Comparison of ENCODE assay signal across 8 cellular contexts in genomic region chr18:79393181-79393598, GRCh38. TPM values are rescaled to one million over a fixed set of nuclear protein-coding genes. Genes with fewer than 3 reads are reported as not detected.
DNase-seq lines count a peak whose midpoint lies in the region; ATAC-seq and TF ChIP-seq lines count a peak whose summit lies in the region.

No MANE protein-coding gene starts in this region.

- DNase-seq in CD14-positive monocyte (ENCODE audit: low spot score) (no peak), LNCaP clone FGC (ENCODE audit: low read depth) (no peak), cardiac fibroblast (ENCODE audit: low read depth in 2 of 2) (peak in 1 of 2 donors; percentile 41), mesothelial cell of epicardium (ENCODE audit: low spot score in 2 of 2, unreplicated experiment in 2 of 2) (no peak), epidermal melanocyte (ENCODE audit: insufficient read length, low spot score) (no peak), substantia nigra (lab: John Stamatoyannopoulos, UW) (no peak), iPS-NIHi11 (ENCODE audit: low spot score) (no peak)

- intact Hi-C loops in CD14-positive monocyte (cut with micrococcal nuclease) = loop anchor here in 1 of 2 donors (10.0 kb wide), 1 partner anchor 282 kb away; the partner anchor contains the start of gene CTDP1

- H3K36me3 Mint-ChIP-seq in CD14-positive monocyte (peaks cover 4 to 10% of the 10 kb centered on the region in 2 donors), mesothelial cell of epicardium (no peaks in the 10 kb centered on the region)

- TF ChIP-seq CTCF in CD14-positive monocyte (IDR thresholded peaks at IDR 0.05) (no peak), LNCaP clone FGC (IDR thresholded peaks at IDR 0.05; ENCODE audit: control insufficient read depth, extremely low read depth, insufficient read depth) (no peak), cardiac fibroblast (IDR thresholded peaks at IDR 0.05; ENCODE audit: low read depth, low read length) (no peak), mesothelial cell of epicardium (IDR thresholded peaks at IDR 0.05; ENCODE audit: unreplicated experiment) (no peak)

- peaks cover 75 to 93% (median 83%) of the 10 kb centered on the region in 3 donors for H3K27me3 Mint-ChIP-seq in CD14-positive monocyte (ENCODE audit: low read depth in 3 of 3)
- peaks cover 80% of the 10 kb centered on the region for H3K27me3 Mint-ChIP-seq in mesothelial cell of epicardium (ENCODE audit: low read depth)

- H3K27ac Mint-ChIP-seq in CD14-positive monocyte (peak overlapping the region in 6 of 7 donors; percentile 21 to 86 (median 67)), mesothelial cell of epicardium (peak overlapping the region; percentile 93)

- H3K4me3 ChIP-seq in LNCaP clone FGC (ENCODE audit: low read depth, low read length) = peak overlapping the region; percentile 51
- H3K4me3 ChIP-seq in cardiac fibroblast (replicated peaks in 1 of 2; ENCODE audit: low read depth in 2 of 2, low read length in 2 of 2) = peak overlapping the region; percentile 28 to 51

- H3K4me3 Mint-ChIP-seq in CD14-positive monocyte (peak overlapping the region; percentile 85 to 93), mesothelial cell of epicardium (peak overlapping the region; percentile 64)

- no peak for ATAC-seq in HG03457 (IDR thresholded peaks at IDR 0.05; ENCODE audit: unreplicated experiment)

- H3K27ac ChIP-seq in substantia nigra (ENCODE audit: low read depth, low read length, poor library complexity, severe bottlenecking) = no peak overlapping the region

- H3K9me3 Mint-ChIP-seq in CD14-positive monocyte (peaks cover 0 to 12% (median 5%) of the 10 kb centered on the region in 7 donors), mesothelial cell of epicardium (no peaks in the 10 kb centered on the region)

- H3K4me1 Mint-ChIP-seq in CD14-positive monocyte (peaks cover 14% of the 10 kb centered on the region), mesothelial cell of epicardium (peaks cover 14% of the 10 kb centered on the region)

RNA-seq across cellular contexts. Expression of gene NFATC1, which starts 2.5 kb away (rescaled TPM):
- 1 to 10 TPM; 7.8 to 8.3 TPM for polyA plus RNA-seq in CD14-positive monocyte
- total RNA-seq in mesothelial cell of epicardium = 13.4 to 17.5 TPM (median 13.4 TPM) in 3 replicates
